Comparison of ENCODE assay signal across 1 cellular context in genomic region chr7:99099499-99100077, GRCh38.
TF ChIP-seq lines count a peak whose summit lies in the region.

No MANE protein-coding gene starts in this region.

TF ChIP-seq in GM23338, 12 proteins besides CTCF, POLR2A, EP300 and RAD21 (continued from another document):
- TF ChIP-seq, protein P1, sequence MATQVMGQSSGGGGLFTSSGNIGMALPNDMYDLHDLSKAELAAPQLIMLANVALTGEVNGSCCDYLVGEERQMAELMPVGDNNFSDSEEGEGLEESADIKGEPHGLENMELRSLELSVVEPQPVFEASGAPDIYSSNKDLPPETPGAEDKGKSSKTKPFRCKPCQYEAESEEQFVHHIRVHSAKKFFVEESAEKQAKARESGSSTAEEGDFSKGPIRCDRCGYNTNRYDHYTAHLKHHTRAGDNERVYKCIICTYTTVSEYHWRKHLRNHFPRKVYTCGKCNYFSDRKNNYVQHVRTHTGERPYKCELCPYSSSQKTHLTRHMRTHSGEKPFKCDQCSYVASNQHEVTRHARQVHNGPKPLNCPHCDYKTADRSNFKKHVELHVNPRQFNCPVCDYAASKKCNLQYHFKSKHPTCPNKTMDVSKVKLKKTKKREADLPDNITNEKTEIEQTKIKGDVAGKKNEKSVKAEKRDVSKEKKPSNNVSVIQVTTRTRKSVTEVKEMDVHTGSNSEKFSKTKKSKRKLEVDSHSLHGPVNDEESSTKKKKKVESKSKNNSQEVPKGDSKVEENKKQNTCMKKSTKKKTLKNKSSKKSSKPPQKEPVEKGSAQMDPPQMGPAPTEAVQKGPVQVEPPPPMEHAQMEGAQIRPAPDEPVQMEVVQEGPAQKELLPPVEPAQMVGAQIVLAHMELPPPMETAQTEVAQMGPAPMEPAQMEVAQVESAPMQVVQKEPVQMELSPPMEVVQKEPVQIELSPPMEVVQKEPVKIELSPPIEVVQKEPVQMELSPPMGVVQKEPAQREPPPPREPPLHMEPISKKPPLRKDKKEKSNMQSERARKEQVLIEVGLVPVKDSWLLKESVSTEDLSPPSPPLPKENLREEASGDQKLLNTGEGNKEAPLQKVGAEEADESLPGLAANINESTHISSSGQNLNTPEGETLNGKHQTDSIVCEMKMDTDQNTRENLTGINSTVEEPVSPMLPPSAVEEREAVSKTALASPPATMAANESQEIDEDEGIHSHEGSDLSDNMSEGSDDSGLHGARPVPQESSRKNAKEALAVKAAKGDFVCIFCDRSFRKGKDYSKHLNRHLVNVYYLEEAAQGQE (IDR thresholded peaks at IDR 0.05; ENCODE audit: unreplicated experiment): no peak
- TF ChIP-seq EZH2phosphoT487 (IDR thresholded peaks at IDR 0.05; ENCODE audit: unreplicated experiment) (no peak), ZNF331 (CRISPR knock-in tag; IDR thresholded peaks at IDR 0.05; ENCODE audit: low read depth) (no peak)
TF ChIP-seq in GM23338: peak in this region for 0.
